ENCODE assay signal across 1 cellular context in the genomic region with DNA sequence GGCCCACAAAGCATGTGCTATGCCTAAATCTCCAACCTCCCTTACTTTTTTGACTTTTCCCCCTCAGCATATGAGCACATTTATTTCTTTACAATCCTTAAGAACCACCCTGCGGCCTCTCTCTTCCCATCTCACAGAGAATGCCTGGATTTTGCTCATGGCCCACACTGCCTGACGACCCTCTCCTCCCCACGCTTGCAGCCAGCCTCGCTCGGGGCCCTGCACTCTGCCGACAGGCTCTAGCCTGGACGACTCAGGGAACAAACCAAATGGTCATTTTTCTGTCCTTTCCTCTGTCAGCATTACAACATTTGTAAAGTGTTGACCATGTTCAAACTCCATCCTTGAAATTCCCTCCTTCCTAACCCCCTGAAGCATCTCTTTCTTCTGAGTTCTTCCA.
TF ChIP-seq lines count a peak whose summit lies in the region.

No MANE protein-coding gene starts in this region.

TF ChIP-seq in HepG2, 621 proteins besides CTCF, POLR2A, EP300 and RAD21:
- TF ChIP-seq MEIS1 (CRISPR knock-in tag; IDR thresholded peaks at IDR 0.05; ENCODE audit: borderline replicate concordance) (no peak), SIN3B (IDR thresholded peaks at IDR 0.05; ENCODE audit: low read length) (no peak), MBD4 (IDR thresholded peaks at IDR 0.05; ENCODE audit: borderline replicate concordance, low read length) (no peak), NCOA5 (CRISPR knock-in tag; IDR thresholded peaks at IDR 0.05) (no peak), BORCS8-MEF2B (CRISPR knock-in tag; IDR thresholded peaks at IDR 0.05) (no peak), FOXK2 (IDR thresholded peaks at IDR 0.05) (no peak), HNRNPH1 (optimal IDR thresholded peaks at IDR 0.05; ENCODE audit: low read depth, low read length) (no peak), TCF12 (IDR thresholded peaks at IDR 0.05) (no peak), TCF12 (CRISPR knock-in tag; IDR thresholded peaks at IDR 0.05) (no peak), TCF7L2 (IDR thresholded peaks at IDR 0.05; ENCODE audit: low read depth, low read length) (no peak), ZNF367 (CRISPR knock-in tag; IDR thresholded peaks at IDR 0.05; ENCODE audit: borderline replicate concordance) (no peak)
- TF ChIP-seq, protein P1, sequence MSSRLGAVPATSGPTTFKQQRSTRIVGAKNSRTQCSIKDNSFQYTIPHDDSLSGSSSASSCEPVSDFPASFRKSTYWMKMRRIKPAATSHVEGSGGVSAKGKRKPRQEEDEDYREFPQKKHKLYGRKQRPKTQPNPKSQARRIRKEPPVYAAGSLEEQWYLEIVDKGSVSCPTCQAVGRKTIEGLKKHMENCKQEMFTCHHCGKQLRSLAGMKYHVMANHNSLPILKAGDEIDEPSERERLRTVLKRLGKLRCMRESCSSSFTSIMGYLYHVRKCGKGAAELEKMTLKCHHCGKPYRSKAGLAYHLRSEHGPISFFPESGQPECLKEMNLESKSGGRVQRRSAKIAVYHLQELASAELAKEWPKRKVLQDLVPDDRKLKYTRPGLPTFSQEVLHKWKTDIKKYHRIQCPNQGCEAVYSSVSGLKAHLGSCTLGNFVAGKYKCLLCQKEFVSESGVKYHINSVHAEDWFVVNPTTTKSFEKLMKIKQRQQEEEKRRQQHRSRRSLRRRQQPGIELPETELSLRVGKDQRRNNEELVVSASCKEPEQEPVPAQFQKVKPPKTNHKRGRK (CRISPR knock-in tag; IDR thresholded peaks at IDR 0.05) = no peak
- TF ChIP-seq, protein P2, sequence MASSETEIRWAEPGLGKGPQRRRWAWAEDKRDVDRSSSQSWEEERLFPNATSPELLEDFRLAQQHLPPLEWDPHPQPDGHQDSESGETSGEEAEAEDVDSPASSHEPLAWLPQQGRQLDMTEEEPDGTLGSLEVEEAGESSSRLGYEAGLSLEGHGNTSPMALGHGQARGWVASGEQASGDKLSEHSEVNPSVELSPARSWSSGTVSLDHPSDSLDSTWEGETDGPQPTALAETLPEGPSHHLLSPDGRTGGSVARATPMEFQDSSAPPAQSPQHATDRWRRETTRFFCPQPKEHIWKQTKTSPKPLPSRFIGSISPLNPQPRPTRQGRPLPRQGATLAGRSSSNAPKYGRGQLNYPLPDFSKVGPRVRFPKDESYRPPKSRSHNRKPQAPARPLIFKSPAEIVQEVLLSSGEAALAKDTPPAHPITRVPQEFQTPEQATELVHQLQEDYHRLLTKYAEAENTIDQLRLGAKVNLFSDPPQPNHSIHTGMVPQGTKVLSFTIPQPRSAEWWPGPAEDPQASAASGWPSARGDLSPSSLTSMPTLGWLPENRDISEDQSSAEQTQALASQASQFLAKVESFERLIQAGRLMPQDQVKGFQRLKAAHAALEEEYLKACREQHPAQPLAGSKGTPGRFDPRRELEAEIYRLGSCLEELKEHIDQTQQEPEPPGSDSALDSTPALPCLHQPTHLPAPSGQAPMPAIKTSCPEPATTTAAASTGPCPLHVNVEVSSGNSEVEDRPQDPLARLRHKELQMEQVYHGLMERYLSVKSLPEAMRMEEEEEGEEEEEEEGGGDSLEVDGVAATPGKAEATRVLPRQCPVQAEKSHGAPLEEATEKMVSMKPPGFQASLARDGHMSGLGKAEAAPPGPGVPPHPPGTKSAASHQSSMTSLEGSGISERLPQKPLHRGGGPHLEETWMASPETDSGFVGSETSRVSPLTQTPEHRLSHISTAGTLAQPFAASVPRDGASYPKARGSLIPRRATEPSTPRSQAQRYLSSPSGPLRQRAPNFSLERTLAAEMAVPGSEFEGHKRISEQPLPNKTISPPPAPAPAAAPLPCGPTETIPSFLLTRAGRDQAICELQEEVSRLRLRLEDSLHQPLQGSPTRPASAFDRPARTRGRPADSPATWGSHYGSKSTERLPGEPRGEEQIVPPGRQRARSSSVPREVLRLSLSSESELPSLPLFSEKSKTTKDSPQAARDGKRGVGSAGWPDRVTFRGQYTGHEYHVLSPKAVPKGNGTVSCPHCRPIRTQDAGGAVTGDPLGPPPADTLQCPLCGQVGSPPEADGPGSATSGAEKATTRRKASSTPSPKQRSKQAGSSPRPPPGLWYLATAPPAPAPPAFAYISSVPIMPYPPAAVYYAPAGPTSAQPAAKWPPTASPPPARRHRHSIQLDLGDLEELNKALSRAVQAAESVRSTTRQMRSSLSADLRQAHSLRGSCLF (CRISPR knock-in tag; IDR thresholded peaks at IDR 0.05; ENCODE audit: borderline replicate concordance) = no peak
- TF ChIP-seq, protein P3, sequence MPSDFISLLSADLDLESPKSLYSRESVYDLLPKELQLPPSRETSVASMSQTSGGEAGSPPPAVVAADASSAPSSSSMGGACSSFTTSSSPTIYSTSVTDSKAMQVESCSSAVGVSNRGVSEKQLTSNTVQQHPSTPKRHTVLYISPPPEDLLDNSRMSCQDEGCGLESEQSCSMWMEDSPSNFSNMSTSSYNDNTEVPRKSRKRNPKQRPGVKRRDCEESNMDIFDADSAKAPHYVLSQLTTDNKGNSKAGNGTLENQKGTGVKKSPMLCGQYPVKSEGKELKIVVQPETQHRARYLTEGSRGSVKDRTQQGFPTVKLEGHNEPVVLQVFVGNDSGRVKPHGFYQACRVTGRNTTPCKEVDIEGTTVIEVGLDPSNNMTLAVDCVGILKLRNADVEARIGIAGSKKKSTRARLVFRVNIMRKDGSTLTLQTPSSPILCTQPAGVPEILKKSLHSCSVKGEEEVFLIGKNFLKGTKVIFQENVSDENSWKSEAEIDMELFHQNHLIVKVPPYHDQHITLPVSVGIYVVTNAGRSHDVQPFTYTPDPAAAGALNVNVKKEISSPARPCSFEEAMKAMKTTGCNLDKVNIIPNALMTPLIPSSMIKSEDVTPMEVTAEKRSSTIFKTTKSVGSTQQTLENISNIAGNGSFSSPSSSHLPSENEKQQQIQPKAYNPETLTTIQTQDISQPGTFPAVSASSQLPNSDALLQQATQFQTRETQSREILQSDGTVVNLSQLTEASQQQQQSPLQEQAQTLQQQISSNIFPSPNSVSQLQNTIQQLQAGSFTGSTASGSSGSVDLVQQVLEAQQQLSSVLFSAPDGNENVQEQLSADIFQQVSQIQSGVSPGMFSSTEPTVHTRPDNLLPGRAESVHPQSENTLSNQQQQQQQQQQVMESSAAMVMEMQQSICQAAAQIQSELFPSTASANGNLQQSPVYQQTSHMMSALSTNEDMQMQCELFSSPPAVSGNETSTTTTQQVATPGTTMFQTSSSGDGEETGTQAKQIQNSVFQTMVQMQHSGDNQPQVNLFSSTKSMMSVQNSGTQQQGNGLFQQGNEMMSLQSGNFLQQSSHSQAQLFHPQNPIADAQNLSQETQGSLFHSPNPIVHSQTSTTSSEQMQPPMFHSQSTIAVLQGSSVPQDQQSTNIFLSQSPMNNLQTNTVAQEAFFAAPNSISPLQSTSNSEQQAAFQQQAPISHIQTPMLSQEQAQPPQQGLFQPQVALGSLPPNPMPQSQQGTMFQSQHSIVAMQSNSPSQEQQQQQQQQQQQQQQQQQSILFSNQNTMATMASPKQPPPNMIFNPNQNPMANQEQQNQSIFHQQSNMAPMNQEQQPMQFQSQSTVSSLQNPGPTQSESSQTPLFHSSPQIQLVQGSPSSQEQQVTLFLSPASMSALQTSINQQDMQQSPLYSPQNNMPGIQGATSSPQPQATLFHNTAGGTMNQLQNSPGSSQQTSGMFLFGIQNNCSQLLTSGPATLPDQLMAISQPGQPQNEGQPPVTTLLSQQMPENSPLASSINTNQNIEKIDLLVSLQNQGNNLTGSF (CRISPR knock-in tag; IDR thresholded peaks at IDR 0.05) = no peak
- TF ChIP-seq, protein P4, sequence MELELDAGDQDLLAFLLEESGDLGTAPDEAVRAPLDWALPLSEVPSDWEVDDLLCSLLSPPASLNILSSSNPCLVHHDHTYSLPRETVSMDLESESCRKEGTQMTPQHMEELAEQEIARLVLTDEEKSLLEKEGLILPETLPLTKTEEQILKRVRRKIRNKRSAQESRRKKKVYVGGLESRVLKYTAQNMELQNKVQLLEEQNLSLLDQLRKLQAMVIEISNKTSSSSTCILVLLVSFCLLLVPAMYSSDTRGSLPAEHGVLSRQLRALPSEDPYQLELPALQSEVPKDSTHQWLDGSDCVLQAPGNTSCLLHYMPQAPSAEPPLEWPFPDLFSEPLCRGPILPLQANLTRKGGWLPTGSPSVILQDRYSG (CRISPR knock-in tag; IDR thresholded peaks at IDR 0.05) = no peak
